Comparison of ENCODE assay signal across 1 cellular context in genomic region chr3:45320986-45321385, GRCh38.
TF ChIP-seq lines count a peak whose summit lies in the region.

No MANE protein-coding gene starts in this region.

TF ChIP-seq in H1, 55 proteins besides CTCF, POLR2A, EP300 and RAD21 (continued from another document):
- TF ChIP-seq RXRA (IDR thresholded peaks at IDR 0.05; ENCODE audit: insufficient read depth, low read depth, low read length) (no peak), BRCA1 (IDR thresholded peaks at IDR 0.05; ENCODE audit: low read depth, low read length) (no peak), FOSL1 (IDR thresholded peaks at IDR 0.05; ENCODE audit: insufficient read depth, low read depth, low read length) (no peak), RBBP5 (IDR thresholded peaks at IDR 0.05; ENCODE audit: borderline replicate concordance, low read depth, low read length) (no peak)
